Comparison of ENCODE assay signal across 38 cellular contexts in the genomic region with DNA sequence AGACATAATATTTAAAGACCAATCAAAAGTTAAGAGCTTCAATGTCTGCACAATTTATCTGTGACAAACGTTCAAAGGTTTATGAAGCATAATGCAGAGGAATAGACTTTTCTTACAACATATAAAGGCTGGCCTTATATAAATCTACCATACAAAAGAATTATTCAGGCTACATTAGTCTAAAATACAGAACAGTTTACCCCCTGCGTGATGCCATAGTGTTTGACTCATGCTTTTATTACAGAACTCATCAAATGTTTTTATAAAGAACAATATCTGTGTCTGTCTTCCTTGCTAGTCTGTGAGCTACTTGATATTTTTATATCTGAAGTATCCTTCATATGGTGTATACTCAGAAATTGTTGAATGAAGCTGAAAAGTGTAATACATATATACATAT.
"Had no signal": no experiment of that assay in that cellular context is flagged by ENCODE, and none has a peak within 500 bp of the region (broad histone marks: within the 10 kb centered on the region; RNA-seq: fewer than 3 reads in every experiment).

No MANE protein-coding gene starts in this region.

- H3K9me3 ChIP-seq: adrenal gland, ascending aorta, body of pancreas, breast epithelium had no signal

- H3K36me3 ChIP-seq: adrenal gland, ascending aorta, brain microvascular endothelial cell, breast epithelium, cardiac muscle cell had no signal

- H3K27me3 ChIP-seq: adrenal gland, ascending aorta, body of pancreas, brain microvascular endothelial cell, breast epithelium, cardiac muscle cell had no signal

- ATAC-seq: activated naive CD4-positive, alpha-beta T cell treated with anti-CD3 and anti-CD28 coated beads, Interleukin-2, amount 50 U/mL, for 72 hours; activated naive CD8-positive, alpha-beta T cell treated with anti-CD3 and anti-CD28 coated beads, Interleukin-2, amount 50 U/mL, for 24 hours; activated T-cell treated with anti-CD3 and anti-CD28 coated beads, Interleukin-2, amount 50 U/mL, for 4 hours; activated T-cell treated with anti-CD3 and anti-CD28 coated beads, Interleukin-2, amount 50 U/mL, for 72 hours; activated T-helper 17 cell treated with anti-CD3 and anti-CD28 coated beads, Interleukin-2, amount 50 U/mL, for 72 hours; body of pancreas had no signal

- H3K4me3 ChIP-seq: adrenal gland, ascending aorta, body of pancreas, breast epithelium, cardiac muscle cell had no signal

- H3K27ac Mint-ChIP-seq: activated naive CD4-positive, alpha-beta T cell treated with anti-CD3 and anti-CD28 coated beads for 36 hours; activated naive CD4-positive, alpha-beta T cell treated with anti-CD3 and anti-CD28 coated beads, Interleukin-2, amount 10 ng/mL, durations not matched to agents 7 days and 5 days; activated naive CD4-positive, alpha-beta T cell treated with anti-CD3 and anti-CD28 coated beads, Interleukin-2, amount 50 U/mL, for 24 hours; activated naive CD4-positive, alpha-beta T cell treated with anti-CD3 and anti-CD28 coated beads, Interleukin-2, amount 50 U/mL, for 72 hours; activated naive CD8-positive, alpha-beta T cell; activated naive CD8-positive, alpha-beta T cell treated with anti-CD3 and anti-CD28 coated beads for 36 hours; activated naive CD8-positive, alpha-beta T cell treated with anti-CD3 and anti-CD28 coated beads, Interleukin-2, amount 10 ng/mL, durations not matched to agents 7 days and 5 days; activated naive CD8-positive, alpha-beta T cell treated with anti-CD3 and anti-CD28 coated beads, Interleukin-2, amount 50 U/mL, for 24 hours; activated T-cell treated with anti-CD3 and anti-CD28 coated beads, Interleukin-2, amount 50 U/mL, for 72 hours; activated T-helper 1 cell treated with anti-CD3 and anti-CD28 coated beads, Interleukin-12 subunit alpha, Interleukin-12 subunit beta, Interleukin-2, Interleukin-4 antibody, amounts not matched to agents 30 ng/mL and 10 ng/mL and 1 ng/mL, durations not matched to agents 14 hours and 24 hours and 36 hours; activated T-helper 17 cell treated with anti-CD3 and anti-CD28 coated beads, Interleukin-2, amount 50 U/mL, for 72 hours; activated T-helper 2 cell treated with anti-CD3 and anti-CD28 coated beads, Interferon-gamma antibody, Interleukin-2, Interleukin-4, amounts not matched to agents 10 μg/mL and 5 μg/mL and 100 μg/mL, durations not matched to agents 14 hours and 24 hours and 36 hours; brain had no signal

- H3K4me1 ChIP-seq: adrenal gland, ascending aorta, breast epithelium had no signal

- H3K4me1 Mint-ChIP-seq: activated naive CD4-positive, alpha-beta T cell treated with anti-CD3 and anti-CD28 coated beads, Interleukin-2, amount 10 ng/mL, durations not matched to agents 7 days and 5 days; activated naive CD4-positive, alpha-beta T cell treated with anti-CD3 and anti-CD28 coated beads, Interleukin-2, amount 50 U/mL, for 24 hours; activated naive CD8-positive, alpha-beta T cell treated with anti-CD3 and anti-CD28 coated beads for 36 hours; activated naive CD8-positive, alpha-beta T cell treated with anti-CD3 and anti-CD28 coated beads, Interleukin-2, amount 10 ng/mL, durations not matched to agents 7 days and 5 days; activated naive CD8-positive, alpha-beta T cell treated with anti-CD3 and anti-CD28 coated beads, Interleukin-2, amount 50 U/mL, for 24 hours; activated T-helper 17 cell treated with anti-CD3 and anti-CD28 coated beads, Interleukin-2, amount 50 U/mL, for 72 hours; central memory CD8-positive, alpha-beta T cell had no signal

- H3K9me3 Mint-ChIP-seq: activated naive CD4-positive, alpha-beta T cell treated with anti-CD3 and anti-CD28 coated beads, Interleukin-2, amount 50 U/mL, for 24 hours; activated T-cell treated with anti-CD3 and anti-CD28 coated beads, Interleukin-2, amount 50 U/mL, for 4 hours; activated T-helper 1 cell treated with anti-CD3 and anti-CD28 coated beads, Interleukin-12 subunit alpha, Interleukin-12 subunit beta, Interleukin-2, Interleukin-4 antibody, amounts not matched to agents 30 ng/mL and 10 ng/mL and 1 ng/mL, durations not matched to agents 14 hours and 24 hours and 36 hours; brain had no signal

- DNase-seq: activated effector memory CD4-positive, alpha-beta T cell treated with anti-CD3 and anti-CD28 coated beads, Interleukin-2, amount 50 U/mL, for 16 hours; activated effector memory CD4-positive, alpha-beta T cell treated with Interleukin-2 at 50 U/mL for 16 hours; activated gamma-delta T cell; activated gamma-delta T cell treated with Interleukin-2 at 50 U/mL for 16 hours; activated naive CD4-positive, alpha-beta T cell; activated naive CD4-positive, alpha-beta T cell treated with anti-CD3 and anti-CD28 coated beads for 36 hours; activated naive CD4-positive, alpha-beta T cell treated with anti-CD3 and anti-CD28 coated beads, Interleukin-2, amount 10 ng/mL, durations not matched to agents 7 days and 5 days; activated naive CD4-positive, alpha-beta T cell treated with anti-CD3 and anti-CD28 coated beads, Interleukin-2, amount 50 U/mL, for 16 hours; activated naive CD4-positive, alpha-beta T cell treated with Interleukin-2 at 50 U/mL for 16 hours; activated naive CD8-positive, alpha-beta T cell treated with anti-CD3 and anti-CD28 coated beads for 36 hours; activated naive CD8-positive, alpha-beta T cell treated with anti-CD3 and anti-CD28 coated beads, Interleukin-2, amount 10 ng/mL, durations not matched to agents 7 days and 5 days; activated naive CD8-positive, alpha-beta T cell treated with anti-CD3 and anti-CD28 coated beads, Interleukin-2, amount 50 U/mL, for 24 hours; activated T-cell treated with anti-CD3 and anti-CD28 coated beads for 4 hours; activated T-cell treated with anti-CD3 and anti-CD28 coated beads, Interleukin-2, amount 50 U/mL, for 1 hour; activated T-cell treated with anti-CD3 and anti-CD28 coated beads, Interleukin-2, amount 50 U/mL, for 4 hours; activated T-cell treated with anti-CD3 and anti-CD28 coated beads, Interleukin-2, amount 50 U/mL, for 48 hours; activated T-cell treated with anti-CD3 and anti-CD28 coated beads, Interleukin-2, amount 50 U/mL, for 72 hours; adrenal gland; amniotic stem cell; amygdala; anterior cingulate cortex; aorta; body of pancreas; brain microvascular endothelial cell; caudate nucleus; central memory CD4-positive, alpha-beta T cell; cerebellar nuclear complex had no signal

- H3K27me3 Mint-ChIP-seq: activated naive CD4-positive, alpha-beta T cell treated with anti-CD3 and anti-CD28 coated beads, Interleukin-2, amount 10 ng/mL, durations not matched to agents 7 days and 5 days; activated naive CD4-positive, alpha-beta T cell treated with anti-CD3 and anti-CD28 coated beads, Interleukin-2, amount 50 U/mL, for 24 hours; activated naive CD8-positive, alpha-beta T cell; activated naive CD8-positive, alpha-beta T cell treated with anti-CD3 and anti-CD28 coated beads for 36 hours; activated naive CD8-positive, alpha-beta T cell treated with anti-CD3 and anti-CD28 coated beads, Interleukin-2, amount 10 ng/mL, durations not matched to agents 7 days and 5 days; activated naive CD8-positive, alpha-beta T cell treated with anti-CD3 and anti-CD28 coated beads, Interleukin-2, amount 50 U/mL, for 24 hours; activated T-helper 17 cell treated with anti-CD3 and anti-CD28 coated beads, Interleukin-2, amount 50 U/mL, for 72 hours; brain; central memory CD8-positive, alpha-beta T cell had no signal

- H3K36me3 Mint-ChIP-seq: activated naive CD4-positive, alpha-beta T cell treated with anti-CD3 and anti-CD28 coated beads, Interleukin-2, amount 10 ng/mL, durations not matched to agents 7 days and 5 days; activated naive CD4-positive, alpha-beta T cell treated with anti-CD3 and anti-CD28 coated beads, Interleukin-2, amount 50 U/mL, for 24 hours; activated naive CD4-positive, alpha-beta T cell treated with anti-CD3 and anti-CD28 coated beads, Interleukin-2, amount 50 U/mL, for 72 hours; activated naive CD8-positive, alpha-beta T cell; activated naive CD8-positive, alpha-beta T cell treated with anti-CD3 and anti-CD28 coated beads for 36 hours; activated naive CD8-positive, alpha-beta T cell treated with anti-CD3 and anti-CD28 coated beads, Interleukin-2, amount 10 ng/mL, durations not matched to agents 7 days and 5 days; brain had no signal

- H3K4me3 Mint-ChIP-seq: activated naive CD4-positive, alpha-beta T cell treated with anti-CD3 and anti-CD28 coated beads for 36 hours; activated naive CD4-positive, alpha-beta T cell treated with anti-CD3 and anti-CD28 coated beads, Interleukin-2, amount 10 ng/mL, durations not matched to agents 7 days and 5 days; activated naive CD4-positive, alpha-beta T cell treated with anti-CD3 and anti-CD28 coated beads, Interleukin-2, amount 50 U/mL, for 24 hours; activated naive CD8-positive, alpha-beta T cell; activated naive CD8-positive, alpha-beta T cell treated with anti-CD3 and anti-CD28 coated beads for 36 hours; activated naive CD8-positive, alpha-beta T cell treated with anti-CD3 and anti-CD28 coated beads, Interleukin-2, amount 10 ng/mL, durations not matched to agents 7 days and 5 days; activated naive CD8-positive, alpha-beta T cell treated with anti-CD3 and anti-CD28 coated beads, Interleukin-2, amount 50 U/mL, for 24 hours; activated T-cell treated with anti-CD3 and anti-CD28 coated beads, Interleukin-2, amount 50 U/mL, for 4 hours; activated T-cell treated with anti-CD3 and anti-CD28 coated beads, Interleukin-2, amount 50 U/mL, for 72 hours; activated T-helper 1 cell treated with anti-CD3 and anti-CD28 coated beads, Interleukin-12 subunit alpha, Interleukin-12 subunit beta, Interleukin-2, Interleukin-4 antibody, amounts not matched to agents 30 ng/mL and 10 ng/mL and 1 ng/mL, durations not matched to agents 14 hours and 24 hours and 36 hours; activated T-helper 17 cell treated with anti-CD3 and anti-CD28 coated beads, Interleukin-2, amount 50 U/mL, for 72 hours; brain; central memory CD8-positive, alpha-beta T cell had no signal

- H3K27ac ChIP-seq: adrenal gland, ascending aorta, body of pancreas, brain microvascular endothelial cell, breast epithelium, cardiac muscle cell had no signal
